8 cellular contexts compared by ENCODE assay signal in the genomic region with DNA sequence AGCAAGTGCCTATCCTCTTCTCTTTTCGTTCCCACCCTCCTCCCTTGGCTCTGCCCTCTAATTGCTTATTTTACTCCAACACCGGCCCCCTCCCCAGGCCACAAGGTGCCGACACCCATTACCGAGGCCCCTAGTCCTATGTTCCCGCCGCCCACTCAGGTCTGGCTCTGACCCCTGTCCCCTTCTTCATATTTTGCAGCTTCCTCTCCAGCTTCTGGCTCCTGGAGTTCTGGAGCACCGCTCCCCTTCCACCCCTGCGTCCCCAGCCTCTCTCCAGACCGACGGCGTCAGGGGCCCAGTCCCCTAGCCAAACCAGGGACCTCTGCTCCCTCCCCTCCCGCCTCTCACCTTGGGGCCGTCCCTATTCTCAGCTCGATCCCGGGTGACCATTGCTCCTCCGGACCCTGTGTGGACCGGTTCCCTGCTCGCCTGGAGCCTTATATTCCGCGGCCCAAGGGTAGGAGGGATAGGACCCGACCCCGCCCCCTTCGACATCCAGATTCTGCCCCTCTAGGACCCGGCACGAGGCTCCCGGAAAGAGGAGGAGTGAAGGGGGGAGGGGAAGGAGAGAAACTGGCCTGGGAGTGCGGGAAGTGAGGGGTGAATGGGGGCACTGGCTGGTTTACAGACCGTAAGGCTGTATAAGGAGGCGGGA. TPM values are rescaled to one million over a fixed set of nuclear protein-coding genes. Genes with fewer than 3 reads are reported as not detected.
A peak's percentile ranks its signal among the peaks of the same experiment; 100 is the strongest.
DNase-seq lines count a peak whose midpoint lies in the region; ATAC-seq, FAIRE-seq and TF ChIP-seq lines count a peak whose summit lies in the region.

Gene HES7 (minus strand): TSS at position 412 of the 655 bp plus-strand sequence. CDS start 22 bp downstream, at position 390.

- POLR2A ChIA-PET in HEK293T (lab: Yijun Ruan, JAX) = interaction anchor here (1.0 to 2.8 kb wide), 8 partner anchors 11 to 172 kb away, joined by 3 to 22 read pairs (median 4); partner anchors contain the start of genes AURKB, PER1 and SLC25A35
- POLR2A ChIA-PET in HepG2 (lab: Yijun Ruan, JAX) = interaction anchor here (1.5 to 2.2 kb wide), 2 partner anchors 49 to 124 kb away, joined by 8 read pairs; partner anchors contain the start of gene CTC1

- H3K9ac ChIP-seq in BLaER1 (peak within 1 kb of the TSS; percentile 63), HepG2 (ENCODE audit: insufficient read depth, low read depth, low read length) (peak within 1 kb of the TSS; percentile 24; the same call in 1 of the 2 replicates)

- ATAC-seq in HepG2 (no peak), GM21360 (IDR thresholded peaks at IDR 0.05; ENCODE audit: unreplicated experiment) (no peak), HG03280 (IDR thresholded peaks at IDR 0.05; ENCODE audit: unreplicated experiment) (no peak)

- intact Hi-C loops in HepG2 (cut with micrococcal nuclease; ENCODE audit: unreplicated experiment) = loop anchor here (2.0 kb wide), 1 partner anchor 15 kb away; no protein-coding TSS in a partner anchor

- peak within 1 kb of the TSS; percentile 71 for H3K4me3 ChIP-seq in BLaER1
- H3K4me3 ChIP-seq in HepG2 (replicated peaks in 1 of 3; ENCODE audit: insufficient read depth in 1 of 3, low read depth in 2 of 3, low read length in 3 of 3) = peak within 1 kb of the TSS; percentile 48 to 95 (median 68)
- peak within 1 kb of the TSS; percentile 50 for H3K4me3 ChIP-seq in urinary bladder (ENCODE audit: low read depth, low read length)

- DNase-seq in HEK293T (ENCODE audit: extremely low spot score) (no peak), HepG2 (ENCODE audit: low spot score) (no peak), NCI-H2107 treated with DMSO at 0.1 percent for 48 hours (lab: John Stamatoyannopoulos, UW; ENCODE audit: unreplicated experiment) (no peak)

- TF ChIP-seq POLR2A in HepG2 (IDR thresholded peaks at IDR 0.05; ENCODE audit: insufficient read depth in 1 of 2, low read depth in 2 of 2, low read length in 2 of 2) = no peak

- H3K4me3 Mint-ChIP-seq in activated naive CD8-positive, alpha-beta T cell = peak within 1 kb of the TSS; percentile 91

- no peak for TF ChIP-seq CTCF in HepG2 (CRISPR knock-in tag; IDR thresholded peaks at IDR 0.05)

- no peaks in the 10 kb centered on the region for H3K36me3 Mint-ChIP-seq in activated naive CD8-positive, alpha-beta T cell

- H3K27me3 ChIP-seq in BLaER1 (peaks cover 78% of the 10 kb centered on the region), HepG2 (ENCODE audit: control insufficient read depth in 1 of 2, insufficient read depth in 2 of 2, low read length in 2 of 2) (peaks cover 5 to 39% of the 10 kb centered on the region in 2 experiments)

- H3K27ac Mint-ChIP-seq in activated naive CD8-positive, alpha-beta T cell = peak within 1 kb of the TSS; percentile 95

- H3K9me3 ChIP-seq in BLaER1 (no peaks in the 10 kb centered on the region), HepG2 (ENCODE audit: low read length) (no peaks in the 10 kb centered on the region)

- BruUV-seq in HepG2 (replicated peaks; lab: Mats Ljungman, UMichigan) = no TSS peak

- H4K20me1 ChIP-seq in BLaER1 (peaks cover 54% of the 10 kb centered on the region), HepG2 (ENCODE audit: insufficient read depth, low read length) (peaks cover 13% of the 10 kb centered on the region; the same call in 1 of the 2 replicates)

- peaks cover 62% of the 10 kb centered on the region for H3K4me1 Mint-ChIP-seq in activated naive CD8-positive, alpha-beta T cell (ENCODE audit: low read depth)

- H2AFZ ChIP-seq in HepG2 (ENCODE audit: low read length) = no peak within 1 kb of the TSS

- FAIRE-seq in HepG2 (lab: Jason Lieb, UNC) = no peak

- H3K36me3 ChIP-seq in BLaER1 = no peaks in the 10 kb centered on the region
- no peaks in the 10 kb centered on the region for H3K36me3 ChIP-seq in HepG2 (replicated peaks in 1 of 2; ENCODE audit: control insufficient read depth in 1 of 2, insufficient read depth in 2 of 2, low read length in 2 of 2)
- H3K36me3 ChIP-seq in urinary bladder (ENCODE audit: insufficient read depth) = no peaks in the 10 kb centered on the region

- H3K4me2 ChIP-seq in BLaER1 (peak within 1 kb of the TSS; percentile 95), HepG2 (ENCODE audit: low read depth, low read length) (peak within 1 kb of the TSS; percentile 100)

- no peaks in the 10 kb centered on the region for H3K79me2 ChIP-seq in HepG2 (ENCODE audit: insufficient read depth, low read length)

- H3K4me1 ChIP-seq in BLaER1 (peaks cover 50% of the 10 kb centered on the region), HepG2 (ENCODE audit: insufficient read depth, low read length) (peaks cover 55% of the 10 kb centered on the region), urinary bladder (ENCODE audit: insufficient read depth) (peaks cover 3% of the 10 kb centered on the region)

- H3K27ac ChIP-seq in BLaER1 (no peak within 1 kb of the TSS), HepG2 (ENCODE audit: extremely low read length, insufficient read depth, low read length) (no peak within 1 kb of the TSS), urinary bladder (ENCODE audit: low read depth) (no peak within 1 kb of the TSS)

- no peaks in the 10 kb centered on the region for H3K9me3 Mint-ChIP-seq in activated naive CD8-positive, alpha-beta T cell (ENCODE audit: low read depth)

- no peak for TF ChIP-seq RAD21 in HepG2 (CRISPR knock-in tag; IDR thresholded peaks at IDR 0.05)

- in situ Hi-C loops in HepG2 (cut with HindIII; ENCODE audit: extremely low pct_ligation_motif_present, low pct_unique_long_range_greater_than_20kb) = loop anchor here (5.0 to 10.0 kb wide), 3 partner anchors 33 to 178 kb away; no protein-coding TSS in a partner anchor

- 3% methylated on average over 29 of the region's 29 CpGs for WGBS in HepG2 (ENCODE audit: low lambda C conversion rate)
- WGBS in urinary bladder = under 1% methylated on average over 29 of the region's 29 CpGs

- CTCF ChIA-PET in HEK293T (lab: Yijun Ruan, JAX) (interaction anchor here (0.6 to 1.0 kb wide), 4 partner anchors 9 to 155 kb away, joined by 3 to 8 read pairs (median 3); no protein-coding TSS in a partner anchor), HepG2 (lab: Yijun Ruan, JAX; ENCODE audit: low intra/inter-chr PET ratio, low total read pairs) (no interaction called here)

- TF ChIP-seq EP300 in HepG2 (IDR thresholded peaks at IDR 0.05; ENCODE audit: low read depth in 2 of 2, low read length in 2 of 2) (no peak), HepG2 (CRISPR knock-in tag; IDR thresholded peaks at IDR 0.05; ENCODE audit: borderline replicate concordance) (no peak)

- H3K27me3 Mint-ChIP-seq in activated naive CD8-positive, alpha-beta T cell = peaks cover 6% of the 10 kb centered on the region

TF ChIP-seq in HEK293T, 16 proteins besides CTCF, POLR2A, EP300 and RAD21:
- TF ChIP-seq ARNT (IDR thresholded peaks at IDR 0.05) = no peak
- peak; percentile 57 for TF ChIP-seq L3MBTL2 (conservative IDR thresholded peaks at IDR 0.05)

TF ChIP-seq in HepG2, 621 proteins besides CTCF, POLR2A, EP300 and RAD21:
- no peak for TF ChIP-seq TCF7L2 (IDR thresholded peaks at IDR 0.05; ENCODE audit: low read depth, low read length)
- no peak for TF ChIP-seq RFX5 (IDR thresholded peaks at IDR 0.05; ENCODE audit: low read depth, low read length)
- TF ChIP-seq ZNF800 (CRISPR knock-in tag; IDR thresholded peaks at IDR 0.05) = peak; percentile 19; the same call in 1 of the 2 replicates
- TF ChIP-seq HNRNPK (IDR thresholded peaks at IDR 0.05; ENCODE audit: low read depth, low read length, poor library complexity, severe bottlenecking) = no peak
- TF ChIP-seq KDM2A (CRISPR knock-in tag; IDR thresholded peaks at IDR 0.05; ENCODE audit: borderline replicate concordance, low read depth) = 0 out of 2 replicates have a peak, but pooled peaks have one; percentile 3

RNA-seq across cellular contexts. Expression of gene HES7, which starts in this region (rescaled TPM):
- total RNA-seq in HepG2 (2016; rRNA removed; fragmentation: Illumina TruSeq; extraction: Trizol) = not detected in 2 replicates
- not detected in 2 replicates for total RNA-seq in HepG2 (2016; cell fraction: cytosol; rRNA removed; fragmentation: Illumina TruSeq; extraction: Trizol; ENCODE audit: low read depth)
- not detected in 2 replicates for total RNA-seq in HepG2 (2016; cell fraction: insoluble cytoplasmic fraction; rRNA removed; fragmentation: Illumina TruSeq; extraction: Trizol)
- not detected in 2 replicates for total RNA-seq in HepG2 (2016; cell fraction: membrane; rRNA removed; fragmentation: Illumina TruSeq; extraction: Trizol)
- total RNA-seq in HepG2 (2016; cell fraction: nucleus; rRNA removed; fragmentation: Illumina TruSeq; extraction: Trizol) = not detected in 2 replicates
- polyA plus RNA-seq in HepG2 (2011; rRNA removed) = not detected in 2 replicates
- polyA plus RNA-seq in HepG2 (2011; cell fraction: cytosol; rRNA removed) = not detected in 2 replicates
- polyA plus RNA-seq in HepG2 (2011; cell fraction: nucleus; rRNA removed) = 0.42 and 0.50 TPM in 2 replicates
- 0.11 TPM in 1 of 2 replicates, not detected in the other for polyA plus RNA-seq in HepG2 (2012)
- not detected in 2 replicates for polyA plus RNA-seq in HepG2 (2016; cell fraction: cytosol; fragmentation: Illumina TruSeq; extraction: Trizol; ENCODE audit: low read depth)
- not detected in 2 replicates for polyA plus RNA-seq in HepG2 (2016; cell fraction: insoluble cytoplasmic fraction; fragmentation: Illumina TruSeq; extraction: Trizol; ENCODE audit: low read depth)
- polyA plus RNA-seq in HepG2 (2016; cell fraction: membrane; fragmentation: Illumina TruSeq; extraction: Trizol; ENCODE audit: low read depth) = not detected in 2 replicates
- polyA plus RNA-seq in HepG2 (2016; cell fraction: nucleus; fragmentation: Illumina TruSeq; extraction: Trizol; ENCODE audit: insufficient read depth, low read depth) = not detected in 2 replicates
- 3.9 TPM in 1 of 2 replicates, not detected in the other for polyA minus RNA-seq in HepG2 (2011; rRNA and poly(A)+ RNA removed; ENCODE audit: low replicate concordance)
- polyA minus RNA-seq in HepG2 (2011; cell fraction: cytosol; rRNA and poly(A)+ RNA removed) = not detected in 2 replicates
- not detected in 2 replicates for polyA minus RNA-seq in HepG2 (2011; cell fraction: nucleus; rRNA and poly(A)+ RNA removed)
- not detected for total RNA-seq in urinary bladder
- polyA plus RNA-seq in urinary bladder = 0.24 TPM
